Comparison of ENCODE assay signal across 17 cellular contexts in genomic region chr7:142760071-142760642, GRCh38. TPM values are rescaled to one million over a fixed set of nuclear protein-coding genes. Genes with fewer than 3 reads are reported as not detected.
DNase-seq lines count a peak whose midpoint lies in the region; FAIRE-seq and TF ChIP-seq lines count a peak whose summit lies in the region.
"Had no signal": no experiment of that assay in that cellular context is flagged by ENCODE, and none has a peak within 500 bp of the region (broad histone marks: within the 10 kb centered on the region; RNA-seq: fewer than 3 reads in every experiment).

No MANE protein-coding gene starts in this region.

- FAIRE-seq in bronchial epithelial cell (lab: Jason Lieb, UNC): no peak
- FAIRE-seq: RCC 7860 had no signal

- H3K36me3 Mint-ChIP-seq in Calu3 (ENCODE audit: insufficient read depth, unreplicated experiment) (peaks cover 6% of the 10 kb centered on the region), osteocyte (ENCODE audit: unreplicated experiment) (no peaks in the 10 kb centered on the region)
- H3K36me3 Mint-ChIP-seq in activated naive CD4-positive, alpha-beta T cell treated with anti-CD3 and anti-CD28 coated beads, Interleukin-2, amount 10 ng/mL, durations not matched to agents 7 days and 5 days: no peaks in the 10 kb centered on the region
- H3K36me3 Mint-ChIP-seq: CD4-positive, alpha-beta memory T cell had no signal

- intact Hi-C loops in Calu3 (cut with micrococcal nuclease; ENCODE audit: unreplicated experiment): no loop called here

- H3K9me3 Mint-ChIP-seq in Calu3 (ENCODE audit: low read depth, unreplicated experiment) (no peaks in the 10 kb centered on the region), osteocyte (ENCODE audit: unreplicated experiment) (no peaks in the 10 kb centered on the region)
- H3K9me3 Mint-ChIP-seq in activated naive CD4-positive, alpha-beta T cell treated with anti-CD3 and anti-CD28 coated beads, Interleukin-2, amount 10 ng/mL, durations not matched to agents 7 days and 5 days: no peaks in the 10 kb centered on the region
- H3K9me3 Mint-ChIP-seq: CD4-positive, alpha-beta memory T cell had no signal

- BruUV-seq in Calu3 (replicated peaks; lab: Mats Ljungman, UMichigan): no TSS peak

- H3K4me3 ChIP-seq in bronchial epithelial cell (ENCODE audit: low read depth, low read length): no peak overlapping the region

- CTCF ChIA-PET in Calu3 (lab: Charles Lee): interaction anchor here (1.7 to 1.9 kb wide), 2 partner anchors 11 to 23 kb away, joined by 5 to 6 read pairs; partner anchors contain the start of gene PRSS1
- CTCF ChIA-PET in activated naive CD4-positive, alpha-beta T cell treated with anti-CD3 and anti-CD28 coated beads, Interleukin-2, amount 10 ng/mL, durations not matched to agents 7 days and 5 days (lab: Charles Lee): no interaction called here

- H3K27ac Mint-ChIP-seq in Calu3 (ENCODE audit: unreplicated experiment) (peak overlapping the region; percentile 61), osteocyte (ENCODE audit: unreplicated experiment) (no peak overlapping the region)
- no peak overlapping the region for H3K27ac Mint-ChIP-seq in activated naive CD4-positive, alpha-beta T cell treated with anti-CD3 and anti-CD28 coated beads, Interleukin-2, amount 10 ng/mL, durations not matched to agents 7 days and 5 days

- peak; percentile 56 for DNase-seq in Calu3
- DNase-seq in LoVo (ENCODE audit: low spot score): peak; percentile 29
- peak; percentile 33 for DNase-seq in bronchial epithelial cell (ENCODE audit: low read depth)
- peak; percentile 41 for DNase-seq in mesenteric fat pad (ENCODE audit: low spot score)
- DNase-seq in cerebellum (ENCODE audit: low spot score): no peak
- DNase-seq in activated naive CD4-positive, alpha-beta T cell treated with anti-CD3 and anti-CD28 coated beads, Interleukin-2, amount 10 ng/mL, durations not matched to agents 7 days and 5 days: no peak
- DNase-seq in osteocyte (ENCODE audit: extremely low spot score, unreplicated experiment): no peak
- DNase-seq: BE2C; CD4-positive, alpha-beta memory T cell; H7; Kasumi-1; NCI-H1436; NCI-H2107; NCI-H446 treated with DMSO at 0.1 percent for 48 hours; NCI-H748 treated with DMSO at 0.1 percent for 48 hours; SHP77 had no signal

- H3K36me3 ChIP-seq in bronchial epithelial cell (ENCODE audit: control insufficient read depth, insufficient read depth, low read length): no peaks in the 10 kb centered on the region
- H3K36me3 ChIP-seq: BE2C had no signal

- TF ChIP-seq CTCF in Calu3 (IDR thresholded peaks at IDR 0.05; ENCODE audit: unreplicated experiment): no peak
- no peak for TF ChIP-seq CTCF in bronchial epithelial cell (IDR thresholded peaks at IDR 0.05; ENCODE audit: insufficient read depth, low read length, severe bottlenecking)
- TF ChIP-seq CTCF in osteocyte (IDR thresholded peaks at IDR 0.05): no peak

- H3K27me3 Mint-ChIP-seq in Calu3 (ENCODE audit: unreplicated experiment) (peaks cover 75% of the 10 kb centered on the region), osteocyte (ENCODE audit: unreplicated experiment) (peaks cover 7% of the 10 kb centered on the region)
- H3K27me3 Mint-ChIP-seq in activated naive CD4-positive, alpha-beta T cell treated with anti-CD3 and anti-CD28 coated beads, Interleukin-2, amount 10 ng/mL, durations not matched to agents 7 days and 5 days: peaks cover 16% of the 10 kb centered on the region
- H3K27me3 Mint-ChIP-seq: CD4-positive, alpha-beta memory T cell had no signal

- no peak overlapping the region for H3K4me3 Mint-ChIP-seq in Calu3 (ENCODE audit: low read depth, unreplicated experiment)
- H3K4me3 Mint-ChIP-seq in activated naive CD4-positive, alpha-beta T cell treated with anti-CD3 and anti-CD28 coated beads, Interleukin-2, amount 10 ng/mL, durations not matched to agents 7 days and 5 days: no peak overlapping the region
- H3K4me3 Mint-ChIP-seq in osteocyte (ENCODE audit: unreplicated experiment): no peak overlapping the region
- H3K4me3 Mint-ChIP-seq: CD4-positive, alpha-beta memory T cell had no signal

- peaks cover 2% of the 10 kb centered on the region for H3K27me3 ChIP-seq in bronchial epithelial cell (ENCODE audit: control insufficient read depth, insufficient read depth, low read length)
- H3K27me3 ChIP-seq: BE2C had no signal

- peaks cover 24% of the 10 kb centered on the region for H3K4me1 Mint-ChIP-seq in Calu3 (ENCODE audit: low read depth, unreplicated experiment)
- H3K4me1 Mint-ChIP-seq in activated naive CD4-positive, alpha-beta T cell treated with anti-CD3 and anti-CD28 coated beads, Interleukin-2, amount 10 ng/mL, durations not matched to agents 7 days and 5 days: no peaks in the 10 kb centered on the region
- H3K4me1 Mint-ChIP-seq in osteocyte (ENCODE audit: unreplicated experiment): no peaks in the 10 kb centered on the region
- H3K4me1 Mint-ChIP-seq: CD4-positive, alpha-beta memory T cell had no signal

RNA-seq across cellular contexts. Expression of gene PRSS2, which starts 10.6 kb away (rescaled TPM):
- total RNA-seq in Calu3 (2022): 0.64 TPM in 1 of 2 replicates, not detected in the other
- not detected in 2 replicates for total RNA-seq in bronchial epithelial cell
- 9.3 TPM for total RNA-seq in mesenteric fat pad
- total RNA-seq in cerebellum: not detected
- total RNA-seq in osteocyte: not detected in 2 replicates
- total RNA-seq: CD4-positive, alpha-beta memory T cell had no signal

RNA-seq across cellular contexts. Expression of gene PRSS1, which starts 10.9 kb away (rescaled TPM):
- total RNA-seq in Calu3 (2022) (12.4 and 16.8 TPM in 2 replicates), bronchial epithelial cell (under 0.01 TPM in 1 of 2 replicates, not detected in the other), mesenteric fat pad (5.0 TPM), cerebellum (not detected), osteocyte (not detected in 2 replicates)

Comparison
In these comparisons a context has a peak if more than half of its experiments do, and no peak if none do; other contexts are left out.
1. DNase-seq: peak in Calu3 (single experiment), LoVo (single experiment), bronchial epithelial cell (single experiment) and mesenteric fat pad (single experiment); none in cerebellum (single experiment), activated naive CD4-positive, alpha-beta T cell treated with anti-CD3 and anti-CD28 coated beads, Interleukin-2, amount 10 ng/mL, durations not matched to agents 7 days and 5 days (single experiment) and osteocyte (single experiment).